In the genomic region with DNA sequence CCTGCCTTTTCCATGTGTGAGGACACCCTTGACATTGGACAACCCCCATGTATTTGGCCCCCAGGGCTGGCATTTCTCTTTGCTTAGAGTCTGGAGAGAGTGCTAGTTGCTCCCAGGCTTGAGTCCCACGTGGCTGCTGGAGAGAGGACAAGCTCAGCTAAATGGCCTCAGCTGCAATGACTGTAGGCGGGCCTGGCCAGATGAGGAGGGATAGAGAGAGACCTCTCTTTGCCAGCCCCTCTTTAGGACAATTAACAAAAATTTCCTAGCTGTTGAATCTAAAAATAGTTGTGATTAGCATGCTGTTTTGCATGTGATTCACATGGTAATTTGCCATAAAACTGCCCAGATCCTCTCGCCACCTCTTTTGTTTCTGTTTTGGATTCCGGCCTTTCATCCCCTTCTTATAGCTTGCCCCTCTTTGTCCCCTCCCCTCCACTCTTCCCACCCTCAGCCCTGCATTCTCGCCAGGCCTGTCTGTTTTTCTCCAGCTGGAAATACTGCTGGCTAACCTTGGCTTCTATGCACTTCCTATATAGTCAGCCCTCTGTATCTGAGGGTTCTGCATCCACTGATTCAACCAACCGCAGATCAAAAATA, we compare ENCODE assay signal across 17 cellular contexts.
"Had no signal": no experiment of that assay in that cellular context is flagged by ENCODE, and none has a peak within 500 bp of the region (broad histone marks: within the 10 kb centered on the region; RNA-seq: fewer than 3 reads in every experiment).

No MANE protein-coding gene starts in this region.

- H3K4me3 ChIP-seq: coronary artery, lung, thyroid gland had no signal

- H3K9me3 ChIP-seq: thyroid gland had no signal

- H3K9me3 Mint-ChIP-seq: activated CD4-positive, alpha-beta T cell treated with anti-CD3 and anti-CD28 coated beads, Interleukin-2, amount 10 ng/mL, durations not matched to agents 24 days and 14 days; activated CD8-positive, alpha-beta T cell treated with anti-CD3 and anti-CD28 coated beads for 36 hours; activated T-helper 17 cell treated with anti-CD3 and anti-CD28 coated beads, Interleukin-2, amount 50 U/mL, for 72 hours; central memory CD8-positive, alpha-beta T cell; nephron had no signal

- H3K27ac ChIP-seq: coronary artery, thyroid gland had no signal

- H3K27ac Mint-ChIP-seq: activated CD4-positive, alpha-beta T cell treated with anti-CD3 and anti-CD28 coated beads, Interleukin-2, amount 10 ng/mL, durations not matched to agents 24 days and 14 days; activated CD8-positive, alpha-beta T cell treated with anti-CD3 and anti-CD28 coated beads for 36 hours; activated T-helper 17 cell treated with anti-CD3 and anti-CD28 coated beads, Interleukin-2, amount 50 U/mL, for 72 hours; nephron had no signal

- H3K4me1 ChIP-seq: thyroid gland had no signal

- H3K36me3 ChIP-seq: thyroid gland had no signal

- H3K4me3 Mint-ChIP-seq: activated CD4-positive, alpha-beta T cell treated with anti-CD3 and anti-CD28 coated beads, Interleukin-2, amount 10 ng/mL, durations not matched to agents 24 days and 14 days; activated CD8-positive, alpha-beta T cell treated with anti-CD3 and anti-CD28 coated beads for 36 hours; activated T-helper 17 cell treated with anti-CD3 and anti-CD28 coated beads, Interleukin-2, amount 50 U/mL, for 72 hours; central memory CD8-positive, alpha-beta T cell; nephron had no signal

- H3K27me3 ChIP-seq: thyroid gland had no signal

- H3K4me1 Mint-ChIP-seq: activated CD4-positive, alpha-beta T cell treated with anti-CD3 and anti-CD28 coated beads, Interleukin-2, amount 10 ng/mL, durations not matched to agents 24 days and 14 days; activated T-helper 17 cell treated with anti-CD3 and anti-CD28 coated beads, Interleukin-2, amount 50 U/mL, for 72 hours; central memory CD8-positive, alpha-beta T cell; nephron had no signal

- DNase-seq: activated CD4-positive, alpha-beta T cell treated with anti-CD3 and anti-CD28 coated beads, Interleukin-2, amount 10 ng/mL, durations not matched to agents 24 days and 14 days; activated CD8-positive, alpha-beta T cell treated with anti-CD3 and anti-CD28 coated beads for 36 hours; activated naive CD4-positive, alpha-beta T cell; activated T-cell treated with anti-CD3 and anti-CD28 coated beads, Interleukin-2, amount 50 U/mL, for 1 hour; effector CD4-positive, alpha-beta T cell; midbrain; stimulated activated CD8-positive, alpha-beta memory T cell treated with anti-CD3 and anti-CD28 coated beads, Interleukin-4, amount 100 ng/mL, for 48 hours; stimulated activated naive CD4-positive, alpha-beta T cell; T-helper 1 cell; T1000; thyroid gland had no signal

- H3K27me3 Mint-ChIP-seq: activated CD4-positive, alpha-beta T cell treated with anti-CD3 and anti-CD28 coated beads, Interleukin-2, amount 10 ng/mL, durations not matched to agents 24 days and 14 days; activated CD8-positive, alpha-beta T cell treated with anti-CD3 and anti-CD28 coated beads for 36 hours; activated T-helper 17 cell treated with anti-CD3 and anti-CD28 coated beads, Interleukin-2, amount 50 U/mL, for 72 hours; central memory CD8-positive, alpha-beta T cell had no signal

- ATAC-seq: activated CD8-positive, alpha-beta T cell treated with anti-CD3 and anti-CD28 coated beads for 36 hours; activated T-helper 17 cell treated with anti-CD3 and anti-CD28 coated beads, Interleukin-2, amount 50 U/mL, for 72 hours; esophagus mucosa had no signal
